In the genomic region with DNA sequence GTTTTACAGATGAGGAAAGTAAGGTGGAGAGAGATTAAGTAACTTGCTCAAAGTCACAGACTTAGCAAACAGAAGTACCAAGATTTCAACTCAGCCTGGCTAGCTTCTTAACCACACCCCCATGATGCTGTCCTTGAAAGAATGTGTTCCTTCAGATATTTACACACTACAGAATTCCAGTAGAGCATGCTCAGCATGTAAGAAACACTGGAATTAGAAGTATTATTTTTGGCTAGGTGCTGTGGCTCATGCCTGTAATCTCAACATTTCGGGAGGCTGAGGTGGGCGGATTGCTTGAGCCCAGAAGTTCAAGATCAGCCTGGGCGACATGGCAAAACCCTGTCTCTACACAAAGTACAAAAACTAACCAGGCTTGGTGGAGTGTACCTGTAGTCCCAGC, we compare ENCODE assay signal across 1 cellular context.
TF ChIP-seq lines count a peak whose summit lies in the region.

No MANE protein-coding gene starts in this region.

TF ChIP-seq in GM23338, 12 proteins besides CTCF, POLR2A, EP300 and RAD21 (continued from another document):
- TF ChIP-seq, protein P1, sequence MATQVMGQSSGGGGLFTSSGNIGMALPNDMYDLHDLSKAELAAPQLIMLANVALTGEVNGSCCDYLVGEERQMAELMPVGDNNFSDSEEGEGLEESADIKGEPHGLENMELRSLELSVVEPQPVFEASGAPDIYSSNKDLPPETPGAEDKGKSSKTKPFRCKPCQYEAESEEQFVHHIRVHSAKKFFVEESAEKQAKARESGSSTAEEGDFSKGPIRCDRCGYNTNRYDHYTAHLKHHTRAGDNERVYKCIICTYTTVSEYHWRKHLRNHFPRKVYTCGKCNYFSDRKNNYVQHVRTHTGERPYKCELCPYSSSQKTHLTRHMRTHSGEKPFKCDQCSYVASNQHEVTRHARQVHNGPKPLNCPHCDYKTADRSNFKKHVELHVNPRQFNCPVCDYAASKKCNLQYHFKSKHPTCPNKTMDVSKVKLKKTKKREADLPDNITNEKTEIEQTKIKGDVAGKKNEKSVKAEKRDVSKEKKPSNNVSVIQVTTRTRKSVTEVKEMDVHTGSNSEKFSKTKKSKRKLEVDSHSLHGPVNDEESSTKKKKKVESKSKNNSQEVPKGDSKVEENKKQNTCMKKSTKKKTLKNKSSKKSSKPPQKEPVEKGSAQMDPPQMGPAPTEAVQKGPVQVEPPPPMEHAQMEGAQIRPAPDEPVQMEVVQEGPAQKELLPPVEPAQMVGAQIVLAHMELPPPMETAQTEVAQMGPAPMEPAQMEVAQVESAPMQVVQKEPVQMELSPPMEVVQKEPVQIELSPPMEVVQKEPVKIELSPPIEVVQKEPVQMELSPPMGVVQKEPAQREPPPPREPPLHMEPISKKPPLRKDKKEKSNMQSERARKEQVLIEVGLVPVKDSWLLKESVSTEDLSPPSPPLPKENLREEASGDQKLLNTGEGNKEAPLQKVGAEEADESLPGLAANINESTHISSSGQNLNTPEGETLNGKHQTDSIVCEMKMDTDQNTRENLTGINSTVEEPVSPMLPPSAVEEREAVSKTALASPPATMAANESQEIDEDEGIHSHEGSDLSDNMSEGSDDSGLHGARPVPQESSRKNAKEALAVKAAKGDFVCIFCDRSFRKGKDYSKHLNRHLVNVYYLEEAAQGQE (IDR thresholded peaks at IDR 0.05; ENCODE audit: unreplicated experiment): no peak
- TF ChIP-seq EZH2 (IDR thresholded peaks at IDR 0.05; ENCODE audit: low read depth, unreplicated experiment) (no peak), JUNB (IDR thresholded peaks at IDR 0.05; ENCODE audit: unreplicated experiment) (no peak), CREB1 (CRISPR knock-in tag; IDR thresholded peaks at IDR 0.05; ENCODE audit: low read depth) (no peak), POLR2AphosphoS5 (IDR thresholded peaks at IDR 0.05; ENCODE audit: low read depth) (no peak), NANOG (IDR thresholded peaks at IDR 0.05; ENCODE audit: borderline replicate concordance) (no peak)
